In the genomic region with DNA sequence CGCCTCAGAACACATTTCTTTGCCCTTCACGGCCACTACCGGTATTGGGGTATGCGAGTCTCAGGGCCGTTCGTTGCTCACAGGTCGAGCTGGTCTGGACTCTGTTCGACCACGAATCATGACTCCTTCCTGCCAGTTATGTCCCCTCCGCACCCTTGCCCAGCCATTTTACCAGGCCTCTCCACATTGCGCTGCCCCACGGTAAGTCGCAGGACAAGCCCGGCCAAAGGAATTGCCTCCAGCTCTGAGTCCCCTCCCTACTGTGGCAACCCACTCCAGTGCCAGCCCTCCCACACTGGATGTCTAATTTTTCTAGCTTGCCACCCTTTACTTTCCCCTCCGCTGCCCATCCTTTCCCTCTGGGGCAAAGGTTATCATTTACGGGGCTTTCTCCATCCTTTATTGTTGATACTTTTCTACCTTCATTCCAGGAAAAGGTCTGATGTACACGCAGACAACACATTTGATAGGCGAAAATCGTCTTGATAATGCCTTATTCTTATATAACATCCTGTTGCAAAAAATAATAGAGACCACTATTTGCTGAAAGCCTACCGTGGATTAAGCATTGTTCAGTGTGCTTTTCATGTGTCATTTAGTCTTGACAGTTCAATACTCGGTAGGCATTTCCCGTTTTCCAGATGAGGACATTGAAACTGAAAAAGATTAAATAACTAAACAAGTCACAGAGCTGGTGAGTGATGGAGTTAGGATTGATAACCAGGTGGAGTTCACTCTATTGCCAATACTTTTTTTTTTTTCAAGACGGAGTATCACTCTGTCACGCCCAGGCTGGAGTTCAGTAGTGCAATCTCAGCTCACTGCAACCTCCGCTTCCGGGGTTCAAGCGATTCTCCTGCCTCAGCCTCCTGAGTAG, we compare ENCODE assay signal across 1 cellular context.
A peak's percentile ranks its signal among the peaks of the same experiment; 100 is the strongest.
TF ChIP-seq lines count a peak whose summit lies in the region.

No MANE protein-coding gene starts in this region.

TF ChIP-seq in GM12878, 131 proteins besides CTCF, POLR2A, EP300 and RAD21 (continues in another document):
- no peak for TF ChIP-seq SIN3A (IDR thresholded peaks at IDR 0.05; ENCODE audit: low read depth, low read length)
- no peak for TF ChIP-seq MYB (IDR thresholded peaks at IDR 0.05; ENCODE audit: borderline replicate concordance, low read depth, low read length)
- TF ChIP-seq IKZF1 (conservative IDR thresholded peaks at IDR 0.05) = 0 out of 2 replicates have a peak, but pooled peaks have one; percentile 3
- TF ChIP-seq CUX1 (IDR thresholded peaks at IDR 0.05; ENCODE audit: insufficient replicate concordance, low read depth, low read length) = no peak
- TF ChIP-seq CBX3 (IDR thresholded peaks at IDR 0.05; ENCODE audit: borderline replicate concordance, low read depth) = no peak
- TF ChIP-seq NFYA (IDR thresholded peaks at IDR 0.05; ENCODE audit: borderline replicate concordance, low read depth, low read length) = no peak
- TF ChIP-seq MYC (IDR thresholded peaks at IDR 0.05; ENCODE audit: insufficient read depth, insufficient read length, insufficient replicate concordance, low read length, severe bottlenecking) = no peak
- no peak for TF ChIP-seq HDAC6 (IDR thresholded peaks at IDR 0.05; ENCODE audit: unreplicated experiment)
- TF ChIP-seq, protein P1, sequence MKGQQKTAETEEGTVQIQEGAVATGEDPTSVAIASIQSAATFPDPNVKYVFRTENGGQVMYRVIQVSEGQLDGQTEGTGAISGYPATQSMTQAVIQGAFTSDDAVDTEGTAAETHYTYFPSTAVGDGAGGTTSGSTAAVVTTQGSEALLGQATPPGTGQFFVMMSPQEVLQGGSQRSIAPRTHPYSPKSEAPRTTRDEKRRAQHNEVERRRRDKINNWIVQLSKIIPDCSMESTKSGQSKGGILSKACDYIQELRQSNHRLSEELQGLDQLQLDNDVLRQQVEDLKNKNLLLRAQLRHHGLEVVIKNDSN (IDR thresholded peaks at IDR 0.05; ENCODE audit: borderline replicate concordance, extremely low read length, insufficient read depth, low read depth, low read length) = no peak
- TF ChIP-seq LARP7 (IDR thresholded peaks at IDR 0.05) = peak; percentile 55; the same call in 1 of the 2 replicates
- TF ChIP-seq TCF3 (IDR thresholded peaks at IDR 0.05; ENCODE audit: borderline replicate concordance, insufficient read depth, low read depth, low read length) = no peak
- TF ChIP-seq E4F1 (IDR thresholded peaks at IDR 0.05; ENCODE audit: borderline replicate concordance, partially characterized antibody) = no peak
- TF ChIP-seq ETV6 (conservative IDR thresholded peaks at IDR 0.05 in 1 of 2, IDR thresholded peaks at IDR 0.05 in 1 of 2; ENCODE audit: borderline replicate concordance in 1 of 2, low read depth in 1 of 2) = no peak
- TF ChIP-seq IKZF2 (IDR thresholded peaks at IDR 0.05) = 0 out of 4 replicates have a peak, but pooled peaks of 1 of the 2 experiments have one; percentile 8
- no peak for TF ChIP-seq RELA (IDR thresholded peaks at IDR 0.05; ENCODE audit: borderline replicate concordance, partially characterized antibody)
- TF ChIP-seq ZBTB33 (IDR thresholded peaks at IDR 0.05) = no peak
- TF ChIP-seq MXI1 (IDR thresholded peaks at IDR 0.05; ENCODE audit: low read depth, low read length) = no peak
- no peak for TF ChIP-seq NBN (IDR thresholded peaks at IDR 0.05)
- no peak for TF ChIP-seq KLF5 (IDR thresholded peaks at IDR 0.05; ENCODE audit: partially characterized antibody)
- 0 out of 2 replicates have a peak, but pooled peaks have one; percentile 38 for TF ChIP-seq PAX8 (IDR thresholded peaks at IDR 0.05)
- TF ChIP-seq, protein P2, sequence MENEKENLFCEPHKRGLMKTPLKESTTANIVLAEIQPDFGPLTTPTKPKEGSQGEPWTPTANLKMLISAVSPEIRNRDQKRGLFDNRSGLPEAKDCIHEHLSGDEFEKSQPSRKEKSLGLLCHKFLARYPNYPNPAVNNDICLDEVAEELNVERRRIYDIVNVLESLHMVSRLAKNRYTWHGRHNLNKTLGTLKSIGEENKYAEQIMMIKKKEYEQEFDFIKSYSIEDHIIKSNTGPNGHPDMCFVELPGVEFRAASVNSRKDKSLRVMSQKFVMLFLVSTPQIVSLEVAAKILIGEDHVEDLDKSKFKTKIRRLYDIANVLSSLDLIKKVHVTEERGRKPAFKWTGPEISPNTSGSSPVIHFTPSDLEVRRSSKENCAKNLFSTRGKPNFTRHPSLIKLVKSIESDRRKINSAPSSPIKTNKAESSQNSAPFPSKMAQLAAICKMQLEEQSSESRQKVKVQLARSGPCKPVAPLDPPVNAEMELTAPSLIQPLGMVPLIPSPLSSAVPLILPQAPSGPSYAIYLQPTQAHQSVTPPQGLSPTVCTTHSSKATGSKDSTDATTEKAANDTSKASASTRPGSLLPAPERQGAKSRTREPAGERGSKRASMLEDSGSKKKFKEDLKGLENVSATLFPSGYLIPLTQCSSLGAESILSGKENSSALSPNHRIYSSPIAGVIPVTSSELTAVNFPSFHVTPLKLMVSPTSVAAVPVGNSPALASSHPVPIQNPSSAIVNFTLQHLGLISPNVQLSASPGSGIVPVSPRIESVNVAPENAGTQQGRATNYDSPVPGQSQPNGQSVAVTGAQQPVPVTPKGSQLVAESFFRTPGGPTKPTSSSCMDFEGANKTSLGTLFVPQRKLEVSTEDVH (IDR thresholded peaks at IDR 0.05; ENCODE audit: low read depth, partially characterized antibody) = no peak
- no peak for TF ChIP-seq ZNF217 (IDR thresholded peaks at IDR 0.05)
- TF ChIP-seq, protein P3, sequence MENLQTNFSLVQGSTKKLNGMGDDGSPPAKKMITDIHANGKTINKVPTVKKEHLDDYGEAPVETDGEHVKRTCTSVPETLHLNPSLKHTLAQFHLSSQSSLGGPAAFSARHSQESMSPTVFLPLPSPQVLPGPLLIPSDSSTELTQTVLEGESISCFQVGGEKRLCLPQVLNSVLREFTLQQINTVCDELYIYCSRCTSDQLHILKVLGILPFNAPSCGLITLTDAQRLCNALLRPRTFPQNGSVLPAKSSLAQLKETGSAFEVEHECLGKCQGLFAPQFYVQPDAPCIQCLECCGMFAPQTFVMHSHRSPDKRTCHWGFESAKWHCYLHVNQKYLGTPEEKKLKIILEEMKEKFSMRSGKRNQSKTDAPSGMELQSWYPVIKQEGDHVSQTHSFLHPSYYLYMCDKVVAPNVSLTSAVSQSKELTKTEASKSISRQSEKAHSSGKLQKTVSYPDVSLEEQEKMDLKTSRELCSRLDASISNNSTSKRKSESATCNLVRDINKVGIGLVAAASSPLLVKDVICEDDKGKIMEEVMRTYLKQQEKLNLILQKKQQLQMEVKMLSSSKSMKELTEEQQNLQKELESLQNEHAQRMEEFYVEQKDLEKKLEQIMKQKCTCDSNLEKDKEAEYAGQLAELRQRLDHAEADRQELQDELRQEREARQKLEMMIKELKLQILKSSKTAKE (IDR thresholded peaks at IDR 0.05; ENCODE audit: low read depth, poor library complexity, severe bottlenecking) = no peak
- TF ChIP-seq ATF7 (IDR thresholded peaks at IDR 0.05; ENCODE audit: low read depth) = no peak
- TF ChIP-seq USF2 (IDR thresholded peaks at IDR 0.05; ENCODE audit: borderline replicate concordance, low read depth, low read length) = no peak
- TF ChIP-seq BACH1 (IDR thresholded peaks at IDR 0.05; ENCODE audit: borderline replicate concordance) = no peak
- no peak for TF ChIP-seq MEF2A (IDR thresholded peaks at IDR 0.05; ENCODE audit: insufficient read depth, low read depth, low read length)
- no peak for TF ChIP-seq FOS (IDR thresholded peaks at IDR 0.05; ENCODE audit: borderline replicate concordance, extremely low read depth, insufficient read length)
- TF ChIP-seq RFX5 (IDR thresholded peaks at IDR 0.05; ENCODE audit: low read depth, low read length) = no peak
- TF ChIP-seq HCFC1 (IDR thresholded peaks at IDR 0.05; ENCODE audit: low read length) = no peak
- TF ChIP-seq SMC3 (IDR thresholded peaks at IDR 0.05; ENCODE audit: borderline replicate concordance, low read length) = 0 out of 2 replicates have a peak, but pooled peaks have one; percentile 10
- no peak for TF ChIP-seq ZSCAN29 (IDR thresholded peaks at IDR 0.05)
- no peak for TF ChIP-seq REST (IDR thresholded peaks at IDR 0.05; ENCODE audit: low read depth, low read length)
